Comparison of ENCODE assay signal across 30 cellular contexts in genomic region chr1:20546637-20547036, GRCh38. TPM values are rescaled to one million over a fixed set of nuclear protein-coding genes. Genes with fewer than 3 reads are reported as not detected.
"Had no signal": no experiment of that assay in that cellular context is flagged by ENCODE, and none has a peak within 500 bp of the region (broad histone marks: within the 10 kb centered on the region; RNA-seq: fewer than 3 reads in every experiment).

No MANE protein-coding gene starts in this region.

- H3K4me1 ChIP-seq: parathyroid adenoma, psoas muscle, right lobe of liver, suprapubic skin, tibial artery, transverse colon, upper lobe of right lung, uterus had no signal

- H3K27me3 ChIP-seq: ovary, right lobe of liver, testis, uterus had no signal

- H3K4me3 Mint-ChIP-seq: naive thymus-derived CD8-positive, alpha-beta T cell; natural killer cell treated with Interleukin-12 subunit alpha and Interleukin-12 subunit beta and Interleukin-15 and Interleukin-18, amount 100 ng/mL, for 72 hours; nephron progenitor cell; neural crest cell; stimulated activated effector memory CD8-positive, alpha-beta T cell treated with anti-CD3 and anti-CD28 coated beads, Interleukin-12 subunit alpha, Interleukin-12 subunit beta, amount 100 ng/mL, for 72 hours; stimulated activated naive B cell treated with anti-CD40 and anti-IgM and Interleukin-4, amounts not matched to agents 10 μg/mL and 1 μg/mL and 100 μg/mL, for 72 hours; stimulated activated naive CD8-positive, alpha-beta T cell treated with anti-CD3 and anti-CD28 coated beads, Interleukin-15, amount 100 ng/mL, for 72 hours; type B pancreatic cell had no signal

- H3K4me3 ChIP-seq: ovary, psoas muscle, right lobe of liver, sigmoid colon, suprapubic skin, testis, tibial artery, transverse colon, upper lobe of right lung, uterus had no signal

- DNase-seq: naive thymus-derived CD8-positive, alpha-beta T cell; nephron progenitor cell; occipital lobe; ovary; psoas muscle; right cardiac atrium; right lobe of liver; sigmoid colon; small intestine; stimulated activated CD4-positive, alpha-beta T cell treated with anti-CD3 and anti-CD28 coated beads, Interleukin-15, amount 100 ng/mL, for 24 hours; stimulated activated CD4-positive, alpha-beta T cell treated with anti-CD3 and anti-CD28 coated beads, Interleukin-2, amount 100 ng/mL, for 24 hours; stimulated activated CD4-positive, alpha-beta T cell treated with anti-CD3 and anti-CD28 coated beads, Interleukin-2, amount 100 ng/mL, for 48 hours; stimulated activated CD4-positive, alpha-beta T cell treated with anti-CD3 and anti-CD28 coated beads, Interleukin-4, amount 100 ng/mL, for 24 hours; stimulated activated naive B cell treated with anti-CD40 and anti-IgM and Interleukin-4, amounts not matched to agents 10 μg/mL and 1 μg/mL and 100 μg/mL, for 72 hours; stimulated activated naive CD8-positive, alpha-beta T cell treated with anti-CD3 and anti-CD28 coated beads, Interleukin-15, amount 100 ng/mL, for 72 hours; stimulated activated naive CD8-positive, alpha-beta T cell treated with anti-CD3 and anti-CD28 coated beads, Interleukin-15, Interleukin-2, amounts not matched to agents 100 U/mL and 50 U/mL, for 24 hours; substantia nigra; testis; tibial artery; transverse colon; upper lobe of right lung; uterus had no signal

- H3K36me3 ChIP-seq: ovary, right lobe of liver, sigmoid colon, suprapubic skin, tibial artery, transverse colon, upper lobe of right lung, uterus had no signal

- H3K27ac Mint-ChIP-seq: naive thymus-derived CD8-positive, alpha-beta T cell; natural killer cell treated with Interleukin-12 subunit alpha and Interleukin-12 subunit beta and Interleukin-15 and Interleukin-18, amount 100 ng/mL, for 72 hours; nephron progenitor cell; progenitor cell of endocrine pancreas; stimulated activated effector memory CD8-positive, alpha-beta T cell treated with anti-CD3 and anti-CD28 coated beads, Interleukin-12 subunit alpha, Interleukin-12 subunit beta, amount 100 ng/mL, for 72 hours; stimulated activated naive B cell treated with anti-CD40 and anti-IgM and Interleukin-4, amounts not matched to agents 10 μg/mL and 1 μg/mL and 100 μg/mL, for 72 hours; stimulated activated naive CD8-positive, alpha-beta T cell treated with anti-CD3 and anti-CD28 coated beads, Interleukin-15, amount 100 ng/mL, for 72 hours; type B pancreatic cell had no signal

- H3K4me1 Mint-ChIP-seq: naive thymus-derived CD8-positive, alpha-beta T cell; stimulated activated effector memory CD8-positive, alpha-beta T cell treated with anti-CD3 and anti-CD28 coated beads, Interleukin-12 subunit alpha, Interleukin-12 subunit beta, amount 100 ng/mL, for 72 hours; stimulated activated naive CD8-positive, alpha-beta T cell treated with anti-CD3 and anti-CD28 coated beads, Interleukin-15, amount 100 ng/mL, for 72 hours had no signal

- H2AFZ ChIP-seq: parathyroid adenoma had no signal

- H3K36me3 Mint-ChIP-seq: naive thymus-derived CD8-positive, alpha-beta T cell; natural killer cell treated with Interleukin-12 subunit alpha and Interleukin-12 subunit beta and Interleukin-15 and Interleukin-18, amount 100 ng/mL, for 72 hours; stimulated activated effector memory CD8-positive, alpha-beta T cell treated with anti-CD3 and anti-CD28 coated beads, Interleukin-12 subunit alpha, Interleukin-12 subunit beta, amount 100 ng/mL, for 72 hours; stimulated activated naive B cell treated with anti-CD40 and anti-IgM and Interleukin-4, amounts not matched to agents 10 μg/mL and 1 μg/mL and 100 μg/mL, for 72 hours; type B pancreatic cell had no signal

- H3K27ac ChIP-seq: ovary, parathyroid adenoma, psoas muscle, right lobe of liver, sigmoid colon, suprapubic skin, testis, tibial artery, transverse colon, upper lobe of right lung, uterus had no signal

- ATAC-seq: naive thymus-derived CD8-positive, alpha-beta T cell; natural killer cell treated with Interleukin-12 subunit alpha and Interleukin-12 subunit beta and Interleukin-15 and Interleukin-18, amount 100 ng/mL, for 72 hours; psoas muscle; right cardiac atrium; right lobe of liver; stimulated activated effector memory CD8-positive, alpha-beta T cell treated with anti-CD3 and anti-CD28 coated beads, Interleukin-12 subunit alpha, Interleukin-12 subunit beta, amount 100 ng/mL, for 72 hours; stimulated activated naive B cell treated with anti-CD40 and anti-IgM and Interleukin-4, amounts not matched to agents 10 μg/mL and 1 μg/mL and 100 μg/mL, for 72 hours; stimulated activated naive CD8-positive, alpha-beta T cell treated with anti-CD3 and anti-CD28 coated beads, Interleukin-15, amount 100 ng/mL, for 72 hours; stimulated activated naive CD8-positive, alpha-beta T cell treated with anti-CD3 and anti-CD28 coated beads, Interleukin-15, Interleukin-2, amounts not matched to agents 100 U/mL and 50 U/mL, for 24 hours; upper lobe of right lung had no signal

- H3K9me3 Mint-ChIP-seq: natural killer cell treated with Interleukin-12 subunit alpha and Interleukin-12 subunit beta and Interleukin-15 and Interleukin-18, amount 100 ng/mL, for 72 hours; neural crest cell; stimulated activated effector memory CD8-positive, alpha-beta T cell treated with anti-CD3 and anti-CD28 coated beads, Interleukin-12 subunit alpha, Interleukin-12 subunit beta, amount 100 ng/mL, for 72 hours; stimulated activated naive B cell treated with anti-CD40 and anti-IgM and Interleukin-4, amounts not matched to agents 10 μg/mL and 1 μg/mL and 100 μg/mL, for 72 hours; stimulated activated naive CD8-positive, alpha-beta T cell treated with anti-CD3 and anti-CD28 coated beads, Interleukin-15, amount 100 ng/mL, for 72 hours; type B pancreatic cell had no signal

- H3K79me2 ChIP-seq: parathyroid adenoma had no signal

RNA-seq across cellular contexts. Expression of gene FAM43B, which starts 5.7 kb away (rescaled TPM):
- total RNA-seq: naive thymus-derived CD8-positive, alpha-beta T cell; natural killer cell treated with Interleukin-12 subunit alpha and Interleukin-12 subunit beta and Interleukin-15 and Interleukin-18, amount 100 ng/mL, for 72 hours; transverse colon had no signal
- polyA plus RNA-seq: naive thymus-derived CD8-positive, alpha-beta T cell had no signal

RNA-seq across cellular contexts. Expression of gene CDA, which starts 42.3 kb away (rescaled TPM):
- total RNA-seq: naive thymus-derived CD8-positive, alpha-beta T cell; natural killer cell treated with Interleukin-12 subunit alpha and Interleukin-12 subunit beta and Interleukin-15 and Interleukin-18, amount 100 ng/mL, for 72 hours; neural crest cell; occipital lobe; progenitor cell of endocrine pancreas; skeletal muscle tissue had no signal
- polyA plus RNA-seq: naive thymus-derived CD8-positive, alpha-beta T cell had no signal
